Comparison of ENCODE assay signal across 27 cellular contexts in genomic region chr7:107029764-107030286, GRCh38.
"Had no signal": no experiment of that assay in that cellular context is flagged by ENCODE, and none has a peak within 500 bp of the region (broad histone marks: within the 10 kb centered on the region; RNA-seq: fewer than 3 reads in every experiment).

No MANE protein-coding gene starts in this region.

- H3K9ac ChIP-seq: KMS-11 had no signal

- DNase-seq: activated CD4-positive, alpha-beta T cell treated with anti-CD3 and anti-CD28 coated beads, Interleukin-2, amount 10 ng/mL, durations not matched to agents 24 days and 14 days; activated CD4-positive, alpha-beta T cell treated with anti-CD3 and anti-CD28 coated beads, Interleukin-2, amount 50 U/mL, for 4 hours; activated CD8-positive, alpha-beta T cell treated with anti-CD3 and anti-CD28 coated beads for 36 hours; activated effector memory CD4-positive, alpha-beta T cell treated with anti-CD3 and anti-CD28 coated beads, Interleukin-2, amount 50 U/mL, for 16 hours; activated naive CD4-positive, alpha-beta T cell; activated naive CD8-positive, alpha-beta T cell treated with anti-CD3 and anti-CD28 coated beads, Interleukin-2, amount 10 ng/mL, durations not matched to agents 7 days and 5 days; activated T-cell treated with anti-CD3 and anti-CD28 coated beads, Interleukin-2, amount 50 U/mL, for 1 hour; activated T-cell treated with anti-CD3 and anti-CD28 coated beads, Interleukin-2, amount 50 U/mL, for 72 hours; MM.1S; NCI-H1105; NCI-H1417 treated with DMSO at 0.1 percent for 48 hours; NCI-H1694; NCI-H1930; NCI-H2081 treated with DMSO at 0.1 percent for 48 hours; NCI-H446 treated with DMSO at 0.1 percent for 48 hours; NCI-H524; NCI-H82; NK-92 treated with Interleukin-12 subunit alpha and Interleukin-12 subunit beta, amount 100 ng/mL, for 24 hours; PC-9 had no signal

- H3K4me3 Mint-ChIP-seq: activated CD4-positive, alpha-beta T cell treated with anti-CD3 and anti-CD28 coated beads, Interleukin-2, amount 10 ng/mL, durations not matched to agents 24 days and 14 days; activated CD8-positive, alpha-beta T cell treated with anti-CD3 and anti-CD28 coated beads for 36 hours; activated naive CD4-positive, alpha-beta T cell treated with anti-CD3 and anti-CD28 coated beads, Interleukin-2, amount 50 U/mL, for 24 hours; activated naive CD8-positive, alpha-beta T cell treated with anti-CD3 and anti-CD28 coated beads, Interleukin-2, amount 10 ng/mL, durations not matched to agents 7 days and 5 days; activated T-cell treated with anti-CD3 and anti-CD28 coated beads, Interleukin-2, amount 50 U/mL, for 72 hours; activated T-helper 17 cell treated with anti-CD3 and anti-CD28 coated beads, Interleukin-2, amount 50 U/mL, for 72 hours; T-helper 1 cell treated with Interleukin-12 subunit alpha and Interleukin-12 subunit beta and Interleukin-4 antibody, amounts not matched to agents 30 μg/mL and 1 μg/mL, for 36 hours; T-helper 2 cell treated with Interferon-gamma antibody and Interleukin-4, amounts not matched to agents 5 μg/mL and 100 μg/mL, for 36 hours had no signal

- H3K27ac ChIP-seq: ascending aorta, KMS-11, PC-9, RWPE1 had no signal

- H3K27me3 Mint-ChIP-seq: activated CD8-positive, alpha-beta T cell treated with anti-CD3 and anti-CD28 coated beads for 36 hours; activated naive CD4-positive, alpha-beta T cell treated with anti-CD3 and anti-CD28 coated beads, Interleukin-2, amount 50 U/mL, for 24 hours; activated T-helper 17 cell treated with anti-CD3 and anti-CD28 coated beads, Interleukin-2, amount 50 U/mL, for 72 hours had no signal

- H3K4me1 Mint-ChIP-seq: activated CD4-positive, alpha-beta T cell treated with anti-CD3 and anti-CD28 coated beads, Interleukin-2, amount 10 ng/mL, durations not matched to agents 24 days and 14 days; activated naive CD4-positive, alpha-beta T cell treated with anti-CD3 and anti-CD28 coated beads, Interleukin-2, amount 50 U/mL, for 24 hours; activated naive CD8-positive, alpha-beta T cell treated with anti-CD3 and anti-CD28 coated beads, Interleukin-2, amount 10 ng/mL, durations not matched to agents 7 days and 5 days; activated T-helper 17 cell treated with anti-CD3 and anti-CD28 coated beads, Interleukin-2, amount 50 U/mL, for 72 hours had no signal

- H3K4me3 ChIP-seq: ascending aorta, PC-9 had no signal

- H3K27ac Mint-ChIP-seq: activated CD4-positive, alpha-beta T cell treated with anti-CD3 and anti-CD28 coated beads, Interleukin-2, amount 10 ng/mL, durations not matched to agents 24 days and 14 days; activated CD8-positive, alpha-beta T cell treated with anti-CD3 and anti-CD28 coated beads for 36 hours; activated naive CD4-positive, alpha-beta T cell treated with anti-CD3 and anti-CD28 coated beads, Interleukin-2, amount 50 U/mL, for 24 hours; activated naive CD8-positive, alpha-beta T cell treated with anti-CD3 and anti-CD28 coated beads, Interleukin-2, amount 10 ng/mL, durations not matched to agents 7 days and 5 days; activated T-cell treated with anti-CD3 and anti-CD28 coated beads, Interleukin-2, amount 50 U/mL, for 72 hours; activated T-helper 17 cell treated with anti-CD3 and anti-CD28 coated beads, Interleukin-2, amount 50 U/mL, for 72 hours; T-helper 1 cell treated with Interleukin-12 subunit alpha and Interleukin-12 subunit beta and Interleukin-4 antibody, amounts not matched to agents 30 μg/mL and 1 μg/mL, for 36 hours; T-helper 2 cell treated with Interferon-gamma antibody and Interleukin-4, amounts not matched to agents 5 μg/mL and 100 μg/mL, for 36 hours had no signal

- H3K4me1 ChIP-seq: ascending aorta had no signal

- H3K4me2 ChIP-seq: KMS-11 had no signal

- H2AFZ ChIP-seq: PC-9 had no signal

- H3K9me3 ChIP-seq: ascending aorta had no signal

- ATAC-seq: activated CD8-positive, alpha-beta T cell treated with anti-CD3 and anti-CD28 coated beads for 36 hours; activated T-cell treated with anti-CD3 and anti-CD28 coated beads, Interleukin-2, amount 50 U/mL, for 72 hours; activated T-helper 17 cell treated with anti-CD3 and anti-CD28 coated beads, Interleukin-2, amount 50 U/mL, for 72 hours; Right ventricle myocardium inferior had no signal

- H3K36me3 ChIP-seq: ascending aorta had no signal

- H3K27me3 ChIP-seq: ascending aorta had no signal

- H3K9me3 Mint-ChIP-seq: activated CD4-positive, alpha-beta T cell treated with anti-CD3 and anti-CD28 coated beads, Interleukin-2, amount 10 ng/mL, durations not matched to agents 24 days and 14 days; activated CD8-positive, alpha-beta T cell treated with anti-CD3 and anti-CD28 coated beads for 36 hours; activated naive CD4-positive, alpha-beta T cell treated with anti-CD3 and anti-CD28 coated beads, Interleukin-2, amount 50 U/mL, for 24 hours; activated T-cell treated with anti-CD3 and anti-CD28 coated beads, Interleukin-2, amount 50 U/mL, for 72 hours; activated T-helper 17 cell treated with anti-CD3 and anti-CD28 coated beads, Interleukin-2, amount 50 U/mL, for 72 hours; T-helper 1 cell treated with Interleukin-12 subunit alpha and Interleukin-12 subunit beta and Interleukin-4 antibody, amounts not matched to agents 30 μg/mL and 1 μg/mL, for 36 hours; T-helper 2 cell treated with Interferon-gamma antibody and Interleukin-4, amounts not matched to agents 5 μg/mL and 100 μg/mL, for 36 hours had no signal

- H3K36me3 Mint-ChIP-seq: activated naive CD4-positive, alpha-beta T cell treated with anti-CD3 and anti-CD28 coated beads, Interleukin-2, amount 50 U/mL, for 24 hours; activated naive CD8-positive, alpha-beta T cell treated with anti-CD3 and anti-CD28 coated beads, Interleukin-2, amount 10 ng/mL, durations not matched to agents 7 days and 5 days had no signal
